25 cellular contexts compared by ENCODE assay signal in the genomic region with DNA sequence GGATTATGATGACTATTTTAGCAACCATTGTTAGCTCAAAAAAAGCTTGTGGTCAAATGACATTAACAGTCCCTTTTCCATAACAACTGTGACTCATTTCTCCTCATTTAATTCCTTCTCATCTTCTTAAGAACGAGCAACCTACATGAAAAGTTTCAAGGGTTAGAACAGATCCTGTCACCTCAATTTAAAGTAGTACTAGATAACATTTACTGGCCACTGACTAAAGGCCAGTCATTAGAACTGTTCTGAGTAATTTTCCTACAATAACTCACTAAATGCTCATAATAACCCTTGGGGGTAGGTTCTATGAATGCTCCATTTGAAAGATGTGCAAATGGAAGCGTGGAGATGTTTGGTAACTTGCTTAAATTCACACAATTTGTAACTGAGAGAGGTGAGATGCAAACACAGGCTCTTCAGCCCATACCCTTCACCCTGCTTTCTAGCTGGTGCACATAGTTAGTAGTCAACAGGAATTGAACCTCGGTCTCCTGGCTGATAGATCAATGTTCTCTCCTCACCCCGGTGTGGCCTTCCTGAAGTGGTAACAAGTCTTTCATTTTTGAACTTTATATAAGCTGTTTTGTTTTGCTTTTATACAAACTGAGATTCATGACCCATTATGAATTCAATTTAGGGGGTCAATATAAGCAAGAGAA.
DNase-seq lines count a peak whose midpoint lies in the region; ATAC-seq, FAIRE-seq and TF ChIP-seq lines count a peak whose summit lies in the region.
"Had no signal": no experiment of that assay in that cellular context is flagged by ENCODE, and none has a peak within 500 bp of the region (broad histone marks: within the 10 kb centered on the region; RNA-seq: fewer than 3 reads in every experiment).

No MANE protein-coding gene starts in this region.

- H3K23ac ChIP-seq in trophoblast cell (ENCODE audit: low read length) = no peak overlapping the region

- H2BK12ac ChIP-seq in trophoblast cell (ENCODE audit: low read length) = no peak overlapping the region

- no peak for TF ChIP-seq POLR2A in GM12892 (IDR thresholded peaks at IDR 0.05; ENCODE audit: low read depth, low read length)

- no CpG with 5 or more reads among the region's 4 CpGs for WGBS in trophoblast cell (ENCODE audit: extremely low coverage, insufficient coverage, insufficient read length)

- H3K4me3 Mint-ChIP-seq in activated T-cell treated with anti-CD3 and anti-CD28 coated beads, Interleukin-2, amount 50 U/mL, for 72 hours = peak overlapping the region; percentile 33 to 86
- H3K4me3 Mint-ChIP-seq: CD4-positive, alpha-beta T cell; naive B cell; type B pancreatic cell had no signal

- H3K14ac ChIP-seq in trophoblast cell (ENCODE audit: low read length) = no peak overlapping the region

- H3K36me3 Mint-ChIP-seq in activated T-cell treated with anti-CD3 and anti-CD28 coated beads, Interleukin-2, amount 50 U/mL, for 72 hours (ENCODE audit: insufficient read depth in 2 of 2) = peaks cover 11 to 20% of the 10 kb centered on the region in 2 donors

- intact Hi-C loops in Right ventricle myocardium inferior (cut with DNase I) = no loop called here

- no peaks in the 10 kb centered on the region for H3K79me2 ChIP-seq in trophoblast cell (ENCODE audit: control insufficient read depth, insufficient read depth, low read length, poor library complexity)

- peak overlapping the region; percentile 99 for H3K27ac Mint-ChIP-seq in activated T-cell treated with anti-CD3 and anti-CD28 coated beads, Interleukin-2, amount 50 U/mL, for 72 hours
- H3K27ac Mint-ChIP-seq: CD4-positive, alpha-beta T cell; type B pancreatic cell had no signal

- H3K4me3 ChIP-seq in right atrium auricular region = no peak overlapping the region
- no peak overlapping the region for H3K4me3 ChIP-seq in trophoblast cell (ENCODE audit: low read depth, low read length)
- H3K4me3 ChIP-seq: ascending aorta, esophagus squamous epithelium, stomach had no signal

- H4K12ac ChIP-seq in trophoblast cell (ENCODE audit: low read depth, low read length) = no peak overlapping the region

- H3K4me2 ChIP-seq in trophoblast cell (ENCODE audit: low read length) = no peak overlapping the region

- H3K4me1 Mint-ChIP-seq in activated T-cell treated with anti-CD3 and anti-CD28 coated beads, Interleukin-2, amount 50 U/mL, for 72 hours (ENCODE audit: low read depth) = peaks cover 59% of the 10 kb centered on the region

- no peak overlapping the region for H3K9ac ChIP-seq in trophoblast cell (ENCODE audit: low read length)

- H3K4me1 ChIP-seq in right atrium auricular region (no peaks in the 10 kb centered on the region), trophoblast cell (ENCODE audit: control insufficient read depth in 1 of 2, insufficient read depth in 2 of 2, low read length in 2 of 2) (peaks cover 0 to 3% of the 10 kb centered on the region in 2 experiments)

- H3K4ac ChIP-seq in trophoblast cell (ENCODE audit: low read depth, low read length) = no peak overlapping the region

- TF ChIP-seq CTCF in right atrium auricular region (IDR thresholded peaks at IDR 0.05) = no peak

- ATAC-seq in HG02610 (IDR thresholded peaks at IDR 0.05; ENCODE audit: unreplicated experiment) = peak; percentile 39
- peak; percentile 84 to 86 for ATAC-seq in activated T-cell treated with anti-CD3 and anti-CD28 coated beads, Interleukin-2, amount 50 U/mL, for 72 hours (replicated peaks in 1 of 2)
- ATAC-seq in left lobe of liver = peak; percentile 54
- no peak for ATAC-seq in Right ventricle myocardium inferior

- H3K27ac ChIP-seq in right atrium auricular region (no peak overlapping the region), trophoblast cell (ENCODE audit: low read depth, low read length) (no peak overlapping the region)
- H3K27ac ChIP-seq: ascending aorta, esophagus squamous epithelium, stomach, WERI-Rb-1 had no signal

- H2AK5ac ChIP-seq in trophoblast cell (ENCODE audit: low read length) = no peak overlapping the region

- H3K79me1 ChIP-seq in trophoblast cell (ENCODE audit: low read length) = no peaks in the 10 kb centered on the region

- no peak overlapping the region for H4K91ac ChIP-seq in trophoblast cell (ENCODE audit: low read depth, low read length)

- no peaks in the 10 kb centered on the region for H3K27me3 ChIP-seq in right atrium auricular region
- no peaks in the 10 kb centered on the region for H3K27me3 ChIP-seq in trophoblast cell (ENCODE audit: insufficient read depth, low read length)
- H3K27me3 ChIP-seq: ascending aorta, stomach had no signal

- peaks cover 7% of the 10 kb centered on the region for H3K27me3 Mint-ChIP-seq in activated T-cell treated with anti-CD3 and anti-CD28 coated beads, Interleukin-2, amount 50 U/mL, for 72 hours (ENCODE audit: low read depth)
- H3K27me3 Mint-ChIP-seq: CD4-positive, alpha-beta T cell; naive B cell; type B pancreatic cell had no signal

- H3K18ac ChIP-seq in trophoblast cell (ENCODE audit: low read length) = no peak overlapping the region

- peaks cover 0 to 6% of the 10 kb centered on the region in 2 donors for H3K9me3 ChIP-seq in right atrium auricular region
- H3K9me3 ChIP-seq in trophoblast cell (ENCODE audit: insufficient read depth, low read depth, low read length) = no peaks in the 10 kb centered on the region
- H3K9me3 ChIP-seq: ascending aorta had no signal

- H3K36me3 ChIP-seq in right atrium auricular region (no peaks in the 10 kb centered on the region), trophoblast cell (ENCODE audit: control insufficient read depth in 1 of 2, insufficient read depth in 2 of 2, low read length in 2 of 2) (no peaks in the 10 kb centered on the region)
- H3K36me3 ChIP-seq: ascending aorta, esophagus squamous epithelium, stomach, WERI-Rb-1 had no signal

- DNase-seq in GM12892 (ENCODE audit: insufficient read length) (no peak), left lobe of liver (ENCODE audit: low spot score) (no peak), Right ventricle myocardium inferior (ENCODE audit: missing footprints) (no peak), right atrium auricular region (ENCODE audit: low spot score) (no peak), trophoblast cell (no peak)
- DNase-seq in activated T-cell treated with anti-CD3 and anti-CD28 coated beads, Interleukin-2, amount 50 U/mL, for 72 hours = no peak
- DNase-seq: activated gamma-delta T cell treated with Interleukin-2 at 50 U/mL for 16 hours; CD4-positive, alpha-beta T cell; DMS 273 treated with DMSO at 0.1 percent for 48 hours; effector memory CD4-positive, alpha-beta T cell; esophagus squamous epithelium; IMR-90; mesendoderm; MM.1S; naive B cell; NCI-H1436; NCI-H526 treated with DMSO at 0.1 percent for 48 hours; posterior cingulate gyrus; stimulated activated CD4-positive, alpha-beta T cell treated with anti-CD3 and anti-CD28 coated beads, Interleukin-1b, Interleukin-23, amount 100 ng/mL, for 48 hours; stomach; WERI-Rb-1 had no signal

- H4K8ac ChIP-seq in trophoblast cell (ENCODE audit: low read depth, low read length) = no peak overlapping the region

- H3K9me3 Mint-ChIP-seq in activated T-cell treated with anti-CD3 and anti-CD28 coated beads, Interleukin-2, amount 50 U/mL, for 72 hours = peaks cover 8 to 9% of the 10 kb centered on the region in 2 donors
- H3K9me3 Mint-ChIP-seq: CD4-positive, alpha-beta T cell had no signal

- no peak overlapping the region for H2BK5ac ChIP-seq in trophoblast cell (ENCODE audit: low read depth, low read length, poor library complexity)

- peak; percentile 56 for FAIRE-seq in GM12892 (lab: Jason Lieb, UNC)
- FAIRE-seq: G401.6 had no signal

- no peak overlapping the region for H2AFZ ChIP-seq in trophoblast cell (ENCODE audit: insufficient read depth, low read length, poor library complexity)

- no peak overlapping the region for H2BK120ac ChIP-seq in trophoblast cell (ENCODE audit: insufficient read depth, low read length, poor library complexity)
